Comparison of ENCODE assay signal across 8 cellular contexts in genomic region chr3:192514754-192515660, GRCh38.
A peak's percentile ranks its signal among the peaks of the same experiment; 100 is the strongest.
DNase-seq lines count a peak whose midpoint lies in the region; ATAC-seq and TF ChIP-seq lines count a peak whose summit lies in the region.

No MANE protein-coding gene starts in this region.

- no peak overlapping the region for H2AK5ac ChIP-seq in neuronal stem cell (ENCODE audit: low read depth, low read length)

- H3K9me3 ChIP-seq in neuronal stem cell (replicated peaks in 1 of 2; ENCODE audit: control insufficient read depth in 2 of 2, insufficient read depth in 1 of 2, low read depth in 1 of 2, low read length in 2 of 2), result no peaks in the 10 kb centered on the region
- H3K9me3 ChIP-seq in CD4-positive, alpha-beta T cell (ENCODE audit: control insufficient read depth, low read length), result no peaks in the 10 kb centered on the region

- H3K9me3 Mint-ChIP-seq in CD4-positive, alpha-beta T cell, result peaks cover 6% of the 10 kb centered on the region

- peaks cover 6% of the 10 kb centered on the region for H3K4me1 Mint-ChIP-seq in CD4-positive, alpha-beta T cell (ENCODE audit: low read depth)

- no peak for TF ChIP-seq CTCF in GM06990 (IDR thresholded peaks at IDR 0.05; ENCODE audit: insufficient read depth, low read length, poor library complexity, severe bottlenecking)
- no peak for TF ChIP-seq CTCF in epithelial cell of esophagus (IDR thresholded peaks at IDR 0.05; ENCODE audit: insufficient read depth, low read depth, low read length, missing control alignments)
- no peak for TF ChIP-seq CTCF in CD4-positive, alpha-beta T cell (IDR thresholded peaks at IDR 0.05)

- H3K27me3 Mint-ChIP-seq in CD4-positive, alpha-beta T cell, result peaks cover 61% of the 10 kb centered on the region

- H3K27ac ChIP-seq in neuronal stem cell (replicated peaks; ENCODE audit: low read length), result no peak overlapping the region
- no peak overlapping the region for H3K27ac ChIP-seq in CD4-positive, alpha-beta T cell (ENCODE audit: low read depth, low read length)

- peaks cover 3 to 4% of the 10 kb centered on the region in 2 donors for H3K4me1 ChIP-seq in neuronal stem cell (ENCODE audit: control insufficient read depth in 2 of 2, insufficient read depth in 1 of 2, low read depth in 1 of 2, low read length in 2 of 2)

- H3K4me3 Mint-ChIP-seq in CD4-positive, alpha-beta T cell, result no peak overlapping the region

- H2BK12ac ChIP-seq in neuronal stem cell (ENCODE audit: low read length), result no peak overlapping the region

- H2BK120ac ChIP-seq in neuronal stem cell (ENCODE audit: low read depth, low read length), result no peak overlapping the region

- no peak overlapping the region; the same call in 1 of the 2 replicates for H3K4me3 ChIP-seq in GM06990 (replicated peaks; ENCODE audit: low read depth, low read length)
- H3K4me3 ChIP-seq in epithelial cell of esophagus (ENCODE audit: low read length), result peak overlapping the region; percentile 20
- peak overlapping the region; percentile 32 to 87 for H3K4me3 ChIP-seq in neuronal stem cell (ENCODE audit: low read length in 2 of 2)

- no peak overlapping the region for H3K4ac ChIP-seq in neuronal stem cell (ENCODE audit: low read length)

- no peak for ATAC-seq in CD4-positive, alpha-beta T cell (ENCODE audit: poor library complexity)
- ATAC-seq in activated CD4-positive, CD25-positive, alpha-beta regulatory T cell treated with anti-CD3 and anti-CD28 coated beads, Interleukin-2, amount 50 U/mL, for 24 hours, result no peak

- H3K79me1 ChIP-seq in neuronal stem cell (ENCODE audit: low read depth, low read length), result no peaks in the 10 kb centered on the region

- H3K18ac ChIP-seq in neuronal stem cell (ENCODE audit: low read length), result peak overlapping the region; percentile 68

- H4K91ac ChIP-seq in neuronal stem cell (ENCODE audit: low read depth, low read length, poor library complexity), result no peak overlapping the region

- H3K36me3 ChIP-seq in GM06990 (ENCODE audit: control insufficient read depth, insufficient read depth, low read length) (no peaks in the 10 kb centered on the region), neuronal stem cell (replicated peaks in 1 of 2; ENCODE audit: control insufficient read depth in 2 of 2, insufficient read depth in 2 of 2, low read length in 2 of 2) (no peaks in the 10 kb centered on the region)

- H2AFZ ChIP-seq in neuronal stem cell (ENCODE audit: low read length), result peak overlapping the region; percentile 88

- peak overlapping the region; percentile 99 for H3K4me2 ChIP-seq in neuronal stem cell (ENCODE audit: insufficient read depth, low read length, poor library complexity, severe bottlenecking)

- no peak overlapping the region for H2BK15ac ChIP-seq in neuronal stem cell (ENCODE audit: low read length)

- no peak overlapping the region for H3K27ac Mint-ChIP-seq in CD4-positive, alpha-beta T cell

- intact Hi-C loops in CD4-positive, alpha-beta T cell (cut with DNase I, micrococcal nuclease), result no loop called here

- H3K27me3 ChIP-seq in GM06990 (replicated peaks; ENCODE audit: control insufficient read depth, insufficient read depth, low read length), result no peaks in the 10 kb centered on the region
- peaks cover 0 to 44% (median 22%) of the 10 kb centered on the region in 3 experiments for H3K27me3 ChIP-seq in neuronal stem cell (ENCODE audit: control insufficient read depth in 3 of 3, insufficient read depth in 3 of 3, low read depth in 1 of 3, low read length in 3 of 3)
- H3K27me3 ChIP-seq in CD4-positive, alpha-beta T cell (ENCODE audit: control insufficient read depth, insufficient read depth, low read length), result peaks cover 37% of the 10 kb centered on the region

- peak overlapping the region; percentile 50 for H3K14ac ChIP-seq in neuronal stem cell (ENCODE audit: low read length)

- no peaks in the 10 kb centered on the region for H3K36me3 Mint-ChIP-seq in CD4-positive, alpha-beta T cell (ENCODE audit: low read depth)

- DNase-seq in GM06990 (ENCODE audit: extremely low read depth, insufficient read length) (peak; percentile 11), NCI-H2171 (lab: John Stamatoyannopoulos, UW) (peak; percentile 60), epithelial cell of esophagus (ENCODE audit: low read depth) (peak; percentile 23), neuronal stem cell (ENCODE audit: low spot score) (peak; percentile 39), AG08395 (ENCODE audit: low spot score) (no peak), SK-N-DZ (ENCODE audit: low spot score) (no peak)
- DNase-seq in CD4-positive, alpha-beta T cell, result no peak

- POLR2A ChIA-PET in CD4-positive, alpha-beta T cell (lab: Charles Lee), result no interaction called here

- CTCF ChIA-PET in CD4-positive, alpha-beta T cell (lab: Charles Lee), result no interaction called here

- no peak overlapping the region for H4K8ac ChIP-seq in neuronal stem cell (ENCODE audit: low read depth, low read length)

- WGBS in neuronal stem cell (ENCODE audit: extremely low coverage in 2 of 2, insufficient read length in 2 of 2, insufficient replicate concordance in 1 of 2), 2 donors, result no CpG with 5 or more reads among the region's 74 CpGs

- no peak overlapping the region for H3K23ac ChIP-seq in neuronal stem cell (ENCODE audit: low read depth, low read length, poor library complexity)

- H2BK5ac ChIP-seq in neuronal stem cell (ENCODE audit: low read length), result no peak overlapping the region

- no peak overlapping the region for H3K9ac ChIP-seq in neuronal stem cell (ENCODE audit: low read depth, low read length, poor library complexity)

Comparison
In these comparisons a context has a peak if more than half of its experiments do, and no peak if none do; other contexts are left out.
1. DNase-seq: peak in GM06990 (single experiment), NCI-H2171 (single experiment), epithelial cell of esophagus (single experiment) and neuronal stem cell (single experiment); none in CD4-positive, alpha-beta T cell (0 of 10), AG08395 (single experiment) and SK-N-DZ (single experiment).